8 cellular contexts compared by ENCODE assay signal in the genomic region with DNA sequence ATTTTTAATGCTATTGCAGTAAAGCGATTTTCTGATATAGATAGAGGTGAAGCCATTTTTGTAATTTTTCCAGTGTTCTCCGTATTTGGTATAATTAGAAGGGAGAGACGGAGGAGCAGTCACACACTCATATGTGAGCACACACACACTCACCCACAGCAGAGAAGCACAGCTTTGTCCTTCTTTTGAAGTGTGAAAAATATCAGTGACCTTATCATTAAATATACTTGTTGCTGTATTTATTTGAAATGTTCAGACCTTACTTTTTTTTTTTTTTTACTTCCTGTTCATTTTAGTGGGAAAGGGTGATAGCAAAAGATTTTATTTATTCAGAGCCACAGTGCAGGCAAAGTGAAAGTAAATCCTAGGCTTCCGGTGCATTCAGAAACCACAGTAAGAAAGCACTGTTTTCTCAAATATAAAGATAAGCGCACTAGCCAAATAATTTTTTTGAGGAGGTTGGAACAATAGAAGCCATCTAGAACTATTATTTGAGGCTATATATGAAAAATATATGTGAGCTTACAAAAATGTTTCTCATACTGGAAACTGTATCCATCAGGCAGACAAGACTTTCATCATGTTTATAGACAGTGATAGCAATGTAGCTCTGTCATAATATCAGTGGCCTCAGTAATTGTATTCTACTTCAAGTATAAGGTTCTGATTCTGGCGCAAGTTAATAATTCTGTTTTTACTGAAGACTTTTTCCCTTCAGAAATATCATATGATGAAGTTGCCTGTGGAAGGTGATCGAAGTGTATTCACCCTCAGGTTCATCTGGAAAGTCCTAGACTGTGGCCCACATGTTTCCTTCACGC. TPM values are rescaled to one million over a fixed set of nuclear protein-coding genes. Genes with fewer than 3 reads are reported as not detected.
DNase-seq lines count a peak whose midpoint lies in the region; ATAC-seq lines count a peak whose summit lies in the region.

No MANE protein-coding gene starts in this region.

- ATAC-seq in GM19372 (IDR thresholded peaks at IDR 0.05; ENCODE audit: low read depth, unreplicated experiment) (peak; percentile 51), left cardiac atrium (peak; percentile 54 to 60), GM21737 (IDR thresholded peaks at IDR 0.05; ENCODE audit: unreplicated experiment) (no peak)
- peak; percentile 48 to 50 for ATAC-seq in activated naive CD4-positive, alpha-beta T cell treated with anti-CD3 and anti-CD28 coated beads, Interleukin-2, amount 50 U/mL, for 72 hours

- peak overlapping the region; percentile 95 to 96 for H3K27ac Mint-ChIP-seq in activated naive CD4-positive, alpha-beta T cell treated with anti-CD3 and anti-CD28 coated beads, Interleukin-2, amount 50 U/mL, for 72 hours

- H3K4me3 ChIP-seq in skin epidermis: peak overlapping the region; percentile 4 to 32 (median 17)

- DNase-seq in CMK (ENCODE audit: low read depth) (peak; percentile 22), LoVo (ENCODE audit: low spot score) (peak; percentile 33), left cardiac atrium (no peak), OCI-M2 (lab: John Stamatoyannopoulos, UW; ENCODE audit: unreplicated experiment) (no peak)
- DNase-seq in activated naive CD4-positive, alpha-beta T cell treated with anti-CD3 and anti-CD28 coated beads, Interleukin-2, amount 50 U/mL, for 72 hours (ENCODE audit: low spot score in 2 of 2): no peak

- peak overlapping the region in 20 of 21 experiments; percentile 4 to 86 (median 78) for H3K27ac ChIP-seq in skin epidermis

- H3K36me3 Mint-ChIP-seq in activated naive CD4-positive, alpha-beta T cell treated with anti-CD3 and anti-CD28 coated beads, Interleukin-2, amount 50 U/mL, for 72 hours: peaks cover 0 to 10% of the 10 kb centered on the region in 2 donors

- H3K9me3 Mint-ChIP-seq in activated naive CD4-positive, alpha-beta T cell treated with anti-CD3 and anti-CD28 coated beads, Interleukin-2, amount 50 U/mL, for 72 hours: no peaks in the 10 kb centered on the region

- intact Hi-C loops in left cardiac atrium (cut with DNase I): no loop called here

RNA-seq across cellular contexts. Expression of a gene that starts 37.2 kb away (rescaled TPM):
- 10 to 100 TPM in 1 of 2 donors, 1 to 10 TPM in 1; 8.7 to 17.2 TPM for total RNA-seq in activated naive CD4-positive, alpha-beta T cell treated with anti-CD3 and anti-CD28 coated beads, Interleukin-2, amount 50 U/mL, for 72 hours
- 10 to 100 TPM; 14.0 to 22.6 TPM for total RNA-seq in left cardiac atrium

RNA-seq across cellular contexts. Expression of a gene that starts 38.9 kb away (rescaled TPM):
- total RNA-seq in activated naive CD4-positive, alpha-beta T cell treated with anti-CD3 and anti-CD28 coated beads, Interleukin-2, amount 50 U/mL, for 72 hours: 10 to 100 TPM; 25.9 to 31.6 TPM
- 10 to 100 TPM; 33.8 to 51.1 TPM for total RNA-seq in left cardiac atrium

Comparison
In these comparisons a context has a peak if more than half of its experiments do, and no peak if none do; other contexts are left out.
1. DNase-seq: peak in CMK (single experiment) and LoVo (single experiment); none in activated naive CD4-positive, alpha-beta T cell treated with anti-CD3 and anti-CD28 coated beads, Interleukin-2, amount 50 U/mL, for 72 hours (0 of 2), left cardiac atrium (single experiment) and OCI-M2 (single experiment).